In the genomic region with DNA sequence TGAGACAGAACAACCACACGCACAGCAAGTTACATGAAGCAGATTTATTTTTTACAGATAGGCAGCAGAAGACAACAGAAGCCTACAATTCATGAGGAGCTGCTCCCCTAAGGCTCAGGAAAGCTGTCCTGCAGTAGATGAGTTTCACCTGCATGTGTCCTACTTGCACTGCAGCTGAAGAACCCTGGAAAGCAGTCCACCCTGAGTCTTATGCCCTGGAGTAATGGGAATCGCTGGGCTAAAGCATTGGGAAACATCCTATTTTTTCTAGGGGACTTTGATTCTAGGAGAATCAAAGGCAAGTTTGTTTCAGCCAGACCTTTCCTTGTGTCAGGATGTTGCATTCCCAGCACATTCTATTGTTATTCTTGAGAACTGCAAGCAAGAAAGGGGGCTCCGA, we compare ENCODE assay signal across 1 cellular context.
TF ChIP-seq lines count a peak whose summit lies in the region.

No MANE protein-coding gene starts in this region.

TF ChIP-seq in K562, 482 proteins besides CTCF, POLR2A, EP300 and RAD21 (continued from another document):
- TF ChIP-seq ZNF407 (IDR thresholded peaks at IDR 0.05; ENCODE audit: low read depth) (no peak), GTF3C2 (IDR thresholded peaks at IDR 0.05; ENCODE audit: borderline replicate concordance, extremely low read depth, insufficient read length) (no peak), ZNF121 (CRISPR knock-in tag; conservative IDR thresholded peaks at IDR 0.05) (no peak)
